ENCODE assay signal across 1 cellular context in genomic region chr2:215609089-215610032, GRCh38.
TF ChIP-seq lines count a peak whose summit lies in the region.

No MANE protein-coding gene starts in this region.

TF ChIP-seq in HepG2, 621 proteins besides CTCF, POLR2A, EP300 and RAD21 (continued from another document and continues in another):
- TF ChIP-seq PRDM15 (CRISPR knock-in tag; IDR thresholded peaks at IDR 0.05), result no peak
- TF ChIP-seq NFKB2 (CRISPR knock-in tag; IDR thresholded peaks at IDR 0.05; ENCODE audit: borderline replicate concordance), result no peak
- no peak for TF ChIP-seq MTF2 (CRISPR knock-in tag; IDR thresholded peaks at IDR 0.05; ENCODE audit: borderline replicate concordance)
- 0 out of 2 replicates have a peak, but pooled peaks have one; percentile 36 for TF ChIP-seq HNF4G (IDR thresholded peaks at IDR 0.05; ENCODE audit: borderline replicate concordance, low read depth, low read length)
- TF ChIP-seq HNF4G (CRISPR knock-in tag; IDR thresholded peaks at IDR 0.05; ENCODE audit: borderline replicate concordance, low read depth), result no peak
- peak; percentile 46; the same call in 1 of the 2 replicates for TF ChIP-seq SALL1 (CRISPR knock-in tag; IDR thresholded peaks at IDR 0.05)
- no peak for TF ChIP-seq MEIS2 (CRISPR knock-in tag; IDR thresholded peaks at IDR 0.05)
- no peak for TF ChIP-seq NR1H2 (CRISPR knock-in tag; IDR thresholded peaks at IDR 0.05; ENCODE audit: borderline replicate concordance, low read depth)
- peak; percentile 39; the same call in 1 of the 2 replicates for TF ChIP-seq HMG20A (CRISPR knock-in tag; IDR thresholded peaks at IDR 0.05; ENCODE audit: borderline replicate concordance)
- no peak for TF ChIP-seq SAP130 (CRISPR knock-in tag; IDR thresholded peaks at IDR 0.05; ENCODE audit: low read depth)
- TF ChIP-seq, protein P1, sequence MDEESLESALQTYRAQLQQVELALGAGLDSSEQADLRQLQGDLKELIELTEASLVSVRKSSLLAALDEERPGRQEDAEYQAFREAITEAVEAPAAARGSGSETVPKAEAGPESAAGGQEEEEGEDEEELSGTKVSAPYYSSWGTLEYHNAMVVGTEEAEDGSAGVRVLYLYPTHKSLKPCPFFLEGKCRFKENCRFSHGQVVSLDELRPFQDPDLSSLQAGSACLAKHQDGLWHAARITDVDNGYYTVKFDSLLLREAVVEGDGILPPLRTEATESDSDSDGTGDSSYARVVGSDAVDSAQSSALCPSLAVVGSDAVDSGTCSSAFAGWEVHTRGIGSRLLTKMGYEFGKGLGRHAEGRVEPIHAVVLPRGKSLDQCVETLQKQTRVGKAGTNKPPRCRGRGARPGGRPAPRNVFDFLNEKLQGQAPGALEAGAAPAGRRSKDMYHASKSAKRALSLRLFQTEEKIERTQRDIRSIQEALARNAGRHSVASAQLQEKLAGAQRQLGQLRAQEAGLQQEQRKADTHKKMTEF (CRISPR knock-in tag; IDR thresholded peaks at IDR 0.05), result 0 out of 2 replicates have a peak, but pooled peaks have one; percentile 23
- TF ChIP-seq ZFP36L1 (CRISPR knock-in tag; IDR thresholded peaks at IDR 0.05), result no peak
- no peak for TF ChIP-seq ZBTB3 (CRISPR knock-in tag; IDR thresholded peaks at IDR 0.05; ENCODE audit: borderline replicate concordance, low read depth)
- no peak for TF ChIP-seq SNRNP70 (IDR thresholded peaks at IDR 0.05; ENCODE audit: low read depth, low read length)
- no peak for TF ChIP-seq CREB1 (IDR thresholded peaks at IDR 0.05)
- TF ChIP-seq CREB1 (CRISPR knock-in tag; IDR thresholded peaks at IDR 0.05), result 0 out of 2 replicates have a peak, but pooled peaks have one; percentile 14
- TF ChIP-seq, protein P2, sequence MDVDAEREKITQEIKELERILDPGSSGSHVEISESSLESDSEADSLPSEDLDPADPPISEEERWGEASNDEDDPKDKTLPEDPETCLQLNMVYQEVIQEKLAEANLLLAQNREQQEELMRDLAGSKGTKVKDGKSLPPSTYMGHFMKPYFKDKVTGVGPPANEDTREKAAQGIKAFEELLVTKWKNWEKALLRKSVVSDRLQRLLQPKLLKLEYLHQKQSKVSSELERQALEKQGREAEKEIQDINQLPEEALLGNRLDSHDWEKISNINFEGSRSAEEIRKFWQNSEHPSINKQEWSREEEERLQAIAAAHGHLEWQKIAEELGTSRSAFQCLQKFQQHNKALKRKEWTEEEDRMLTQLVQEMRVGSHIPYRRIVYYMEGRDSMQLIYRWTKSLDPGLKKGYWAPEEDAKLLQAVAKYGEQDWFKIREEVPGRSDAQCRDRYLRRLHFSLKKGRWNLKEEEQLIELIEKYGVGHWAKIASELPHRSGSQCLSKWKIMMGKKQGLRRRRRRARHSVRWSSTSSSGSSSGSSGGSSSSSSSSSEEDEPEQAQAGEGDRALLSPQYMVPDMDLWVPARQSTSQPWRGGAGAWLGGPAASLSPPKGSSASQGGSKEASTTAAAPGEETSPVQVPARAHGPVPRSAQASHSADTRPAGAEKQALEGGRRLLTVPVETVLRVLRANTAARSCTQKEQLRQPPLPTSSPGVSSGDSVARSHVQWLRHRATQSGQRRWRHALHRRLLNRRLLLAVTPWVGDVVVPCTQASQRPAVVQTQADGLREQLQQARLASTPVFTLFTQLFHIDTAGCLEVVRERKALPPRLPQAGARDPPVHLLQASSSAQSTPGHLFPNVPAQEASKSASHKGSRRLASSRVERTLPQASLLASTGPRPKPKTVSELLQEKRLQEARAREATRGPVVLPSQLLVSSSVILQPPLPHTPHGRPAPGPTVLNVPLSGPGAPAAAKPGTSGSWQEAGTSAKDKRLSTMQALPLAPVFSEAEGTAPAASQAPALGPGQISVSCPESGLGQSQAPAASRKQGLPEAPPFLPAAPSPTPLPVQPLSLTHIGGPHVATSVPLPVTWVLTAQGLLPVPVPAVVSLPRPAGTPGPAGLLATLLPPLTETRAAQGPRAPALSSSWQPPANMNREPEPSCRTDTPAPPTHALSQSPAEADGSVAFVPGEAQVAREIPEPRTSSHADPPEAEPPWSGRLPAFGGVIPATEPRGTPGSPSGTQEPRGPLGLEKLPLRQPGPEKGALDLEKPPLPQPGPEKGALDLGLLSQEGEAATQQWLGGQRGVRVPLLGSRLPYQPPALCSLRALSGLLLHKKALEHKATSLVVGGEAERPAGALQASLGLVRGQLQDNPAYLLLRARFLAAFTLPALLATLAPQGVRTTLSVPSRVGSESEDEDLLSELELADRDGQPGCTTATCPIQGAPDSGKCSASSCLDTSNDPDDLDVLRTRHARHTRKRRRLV (CRISPR knock-in tag; IDR thresholded peaks at IDR 0.05), result no peak
- 0 out of 2 replicates have a peak, but pooled peaks have one; percentile 23 for TF ChIP-seq TARDBP (CRISPR knock-in tag; IDR thresholded peaks at IDR 0.05)
- no peak for TF ChIP-seq ZBTB8A (CRISPR knock-in tag; IDR thresholded peaks at IDR 0.05; ENCODE audit: borderline replicate concordance, low read depth)
- TF ChIP-seq ZNF770 (CRISPR knock-in tag; IDR thresholded peaks at IDR 0.05), result no peak
- no peak for TF ChIP-seq MAFF (IDR thresholded peaks at IDR 0.05; ENCODE audit: low read depth, low read length)
- TF ChIP-seq MEIS1 (CRISPR knock-in tag; IDR thresholded peaks at IDR 0.05; ENCODE audit: borderline replicate concordance), result no peak
- TF ChIP-seq REXO4 (CRISPR knock-in tag; IDR thresholded peaks at IDR 0.05; ENCODE audit: borderline replicate concordance), result no peak
- TF ChIP-seq ZNF263 (CRISPR knock-in tag; IDR thresholded peaks at IDR 0.05), result no peak
- no peak for TF ChIP-seq ZNF672 (CRISPR knock-in tag; IDR thresholded peaks at IDR 0.05)
- TF ChIP-seq, protein P3, sequence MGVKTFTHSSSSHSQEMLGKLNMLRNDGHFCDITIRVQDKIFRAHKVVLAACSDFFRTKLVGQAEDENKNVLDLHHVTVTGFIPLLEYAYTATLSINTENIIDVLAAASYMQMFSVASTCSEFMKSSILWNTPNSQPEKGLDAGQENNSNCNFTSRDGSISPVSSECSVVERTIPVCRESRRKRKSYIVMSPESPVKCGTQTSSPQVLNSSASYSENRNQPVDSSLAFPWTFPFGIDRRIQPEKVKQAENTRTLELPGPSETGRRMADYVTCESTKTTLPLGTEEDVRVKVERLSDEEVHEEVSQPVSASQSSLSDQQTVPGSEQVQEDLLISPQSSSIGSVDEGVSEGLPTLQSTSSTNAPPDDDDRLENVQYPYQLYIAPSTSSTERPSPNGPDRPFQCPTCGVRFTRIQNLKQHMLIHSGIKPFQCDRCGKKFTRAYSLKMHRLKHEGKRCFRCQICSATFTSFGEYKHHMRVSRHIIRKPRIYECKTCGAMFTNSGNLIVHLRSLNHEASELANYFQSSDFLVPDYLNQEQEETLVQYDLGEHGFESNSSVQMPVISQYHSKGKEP (CRISPR knock-in tag; IDR thresholded peaks at IDR 0.05), result no peak
- no peak for TF ChIP-seq FOXM1 (CRISPR knock-in tag; IDR thresholded peaks at IDR 0.05)
- no peak for TF ChIP-seq ZNF720 (CRISPR knock-in tag; IDR thresholded peaks at IDR 0.05)
- TF ChIP-seq SIX4 (CRISPR knock-in tag; IDR thresholded peaks at IDR 0.05), result no peak
- TF ChIP-seq TCF12 (IDR thresholded peaks at IDR 0.05), result no peak
- TF ChIP-seq TCF12 (CRISPR knock-in tag; IDR thresholded peaks at IDR 0.05), result no peak
- no peak for TF ChIP-seq ZNF275 (CRISPR knock-in tag; IDR thresholded peaks at IDR 0.05; ENCODE audit: borderline replicate concordance)
- no peak for TF ChIP-seq PHF8 (CRISPR knock-in tag; IDR thresholded peaks at IDR 0.05)
- TF ChIP-seq ZFP90 (CRISPR knock-in tag; IDR thresholded peaks at IDR 0.05; ENCODE audit: borderline replicate concordance), result no peak
- TF ChIP-seq SMAD3 (CRISPR knock-in tag; IDR thresholded peaks at IDR 0.05), result no peak
- TF ChIP-seq ZNF607 (CRISPR knock-in tag; IDR thresholded peaks at IDR 0.05; ENCODE audit: borderline replicate concordance), result no peak
- TF ChIP-seq ELF3 (CRISPR knock-in tag; IDR thresholded peaks at IDR 0.05), result no peak
- TF ChIP-seq NR2F1 (CRISPR knock-in tag; IDR thresholded peaks at IDR 0.05), result no peak
- TF ChIP-seq KLF16 (CRISPR knock-in tag; IDR thresholded peaks at IDR 0.05), result no peak
- TF ChIP-seq ISL2 (CRISPR knock-in tag; IDR thresholded peaks at IDR 0.05), result no peak
- TF ChIP-seq, protein P4, sequence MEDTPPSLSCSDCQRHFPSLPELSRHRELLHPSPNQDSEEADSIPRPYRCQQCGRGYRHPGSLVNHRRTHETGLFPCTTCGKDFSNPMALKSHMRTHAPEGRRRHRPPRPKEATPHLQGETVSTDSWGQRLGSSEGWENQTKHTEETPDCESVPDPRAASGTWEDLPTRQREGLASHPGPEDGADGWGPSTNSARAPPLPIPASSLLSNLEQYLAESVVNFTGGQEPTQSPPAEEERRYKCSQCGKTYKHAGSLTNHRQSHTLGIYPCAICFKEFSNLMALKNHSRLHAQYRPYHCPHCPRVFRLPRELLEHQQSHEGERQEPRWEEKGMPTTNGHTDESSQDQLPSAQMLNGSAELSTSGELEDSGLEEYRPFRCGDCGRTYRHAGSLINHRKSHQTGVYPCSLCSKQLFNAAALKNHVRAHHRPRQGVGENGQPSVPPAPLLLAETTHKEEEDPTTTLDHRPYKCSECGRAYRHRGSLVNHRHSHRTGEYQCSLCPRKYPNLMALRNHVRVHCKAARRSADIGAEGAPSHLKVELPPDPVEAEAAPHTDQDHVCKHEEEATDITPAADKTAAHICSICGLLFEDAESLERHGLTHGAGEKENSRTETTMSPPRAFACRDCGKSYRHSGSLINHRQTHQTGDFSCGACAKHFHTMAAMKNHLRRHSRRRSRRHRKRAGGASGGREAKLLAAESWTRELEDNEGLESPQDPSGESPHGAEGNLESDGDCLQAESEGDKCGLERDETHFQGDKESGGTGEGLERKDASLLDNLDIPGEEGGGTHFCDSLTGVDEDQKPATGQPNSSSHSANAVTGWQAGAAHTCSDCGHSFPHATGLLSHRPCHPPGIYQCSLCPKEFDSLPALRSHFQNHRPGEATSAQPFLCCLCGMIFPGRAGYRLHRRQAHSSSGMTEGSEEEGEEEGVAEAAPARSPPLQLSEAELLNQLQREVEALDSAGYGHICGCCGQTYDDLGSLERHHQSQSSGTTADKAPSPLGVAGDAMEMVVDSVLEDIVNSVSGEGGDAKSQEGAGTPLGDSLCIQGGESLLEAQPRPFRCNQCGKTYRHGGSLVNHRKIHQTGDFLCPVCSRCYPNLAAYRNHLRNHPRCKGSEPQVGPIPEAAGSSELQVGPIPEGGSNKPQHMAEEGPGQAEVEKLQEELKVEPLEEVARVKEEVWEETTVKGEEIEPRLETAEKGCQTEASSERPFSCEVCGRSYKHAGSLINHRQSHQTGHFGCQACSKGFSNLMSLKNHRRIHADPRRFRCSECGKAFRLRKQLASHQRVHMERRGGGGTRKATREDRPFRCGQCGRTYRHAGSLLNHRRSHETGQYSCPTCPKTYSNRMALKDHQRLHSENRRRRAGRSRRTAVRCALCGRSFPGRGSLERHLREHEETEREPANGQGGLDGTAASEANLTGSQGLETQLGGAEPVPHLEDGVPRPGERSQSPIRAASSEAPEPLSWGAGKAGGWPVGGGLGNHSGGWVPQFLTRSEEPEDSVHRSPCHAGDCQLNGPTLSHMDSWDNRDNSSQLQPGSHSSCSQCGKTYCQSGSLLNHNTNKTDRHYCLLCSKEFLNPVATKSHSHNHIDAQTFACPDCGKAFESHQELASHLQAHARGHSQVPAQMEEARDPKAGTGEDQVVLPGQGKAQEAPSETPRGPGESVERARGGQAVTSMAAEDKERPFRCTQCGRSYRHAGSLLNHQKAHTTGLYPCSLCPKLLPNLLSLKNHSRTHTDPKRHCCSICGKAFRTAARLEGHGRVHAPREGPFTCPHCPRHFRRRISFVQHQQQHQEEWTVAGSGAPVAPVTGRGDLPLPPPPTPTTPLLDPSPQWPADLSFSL (CRISPR knock-in tag; IDR thresholded peaks at IDR 0.05), result no peak
- 0 out of 2 replicates have a peak, but pooled peaks have one; percentile 34 for TF ChIP-seq ZNF615 (CRISPR knock-in tag; IDR thresholded peaks at IDR 0.05; ENCODE audit: borderline replicate concordance)
